ENCODE assay signal across 7 cellular contexts in the genomic region with DNA sequence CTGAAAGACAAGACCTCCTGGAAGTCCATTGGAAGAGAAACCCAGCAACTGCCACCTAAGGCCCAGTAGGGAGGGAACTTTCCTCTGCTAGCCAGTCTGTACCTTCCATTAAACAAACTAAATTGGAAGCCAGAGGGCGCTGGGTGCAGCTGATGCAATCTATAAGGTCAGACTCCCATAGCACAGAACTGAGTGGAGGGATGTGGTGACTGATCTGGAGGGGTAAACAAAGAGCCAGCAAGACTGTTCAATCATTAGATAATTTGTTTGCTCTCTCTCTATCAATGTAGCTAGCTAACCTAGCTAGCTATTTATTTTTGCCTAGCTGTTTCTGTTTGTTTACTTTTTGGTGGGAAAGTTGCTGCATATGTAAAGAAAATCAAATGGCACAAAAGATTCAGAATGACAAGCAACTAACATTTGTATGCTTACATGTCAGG.
A peak's percentile ranks its signal among the peaks of the same experiment; 100 is the strongest.
DNase-seq lines count a peak whose midpoint lies in the region; TF ChIP-seq lines count a peak whose summit lies in the region.

No MANE protein-coding gene starts in this region.

- no peaks in the 10 kb centered on the region for H3K27me3 ChIP-seq in left ventricle myocardium inferior (ENCODE audit: low read depth)

- H3K27ac Mint-ChIP-seq in activated T-cell treated with anti-CD3 and anti-CD28 coated beads, Interleukin-2, amount 50 U/mL, for 24 hours, result no peak overlapping the region

- H3K4me1 ChIP-seq in left ventricle myocardium inferior, result no peaks in the 10 kb centered on the region

- H3K36me3 ChIP-seq in left ventricle myocardium inferior, result no peaks in the 10 kb centered on the region

- peak; percentile 11 for DNase-seq in G401 (ENCODE audit: low spot score)
- DNase-seq in HCEC 1CT, result peak; percentile 71
- DNase-seq in NCI-H748 treated with DMSO at 0.1 percent for 48 hours (lab: John Stamatoyannopoulos, UW), result peak; percentile 97
- DNase-seq in activated T-cell treated with anti-CD3 and anti-CD28 coated beads, Interleukin-2, amount 50 U/mL, for 24 hours, result peak; percentile 42
- DNase-seq in left ventricle myocardium inferior, result no peak
- peak; percentile 45 for DNase-seq in stimulated activated CD4-positive, alpha-beta T cell treated with anti-CD3 and anti-CD28 coated beads, Interleukin-4, amount 100 ng/mL, for 24 hours
- DNase-seq in T-helper 9 cell, result no peak

- no peak overlapping the region for H3K27ac ChIP-seq in left ventricle myocardium inferior (replicated peaks)

- in situ Hi-C loops in G401 (cut with HindIII; ENCODE audit: low sequenced_read_pairs), result no loop called here

- intact Hi-C loops in left ventricle myocardium inferior (cut with micrococcal nuclease), result no loop called here

- H3K36me3 Mint-ChIP-seq in activated T-cell treated with anti-CD3 and anti-CD28 coated beads, Interleukin-2, amount 50 U/mL, for 24 hours (ENCODE audit: low read depth), result no peaks in the 10 kb centered on the region

- H3K4me3 Mint-ChIP-seq in activated T-cell treated with anti-CD3 and anti-CD28 coated beads, Interleukin-2, amount 50 U/mL, for 24 hours, result no peak overlapping the region

- H3K9me3 ChIP-seq in left ventricle myocardium inferior (replicated peaks), result peaks cover 2% of the 10 kb centered on the region

- H3K9me3 Mint-ChIP-seq in activated T-cell treated with anti-CD3 and anti-CD28 coated beads, Interleukin-2, amount 50 U/mL, for 24 hours, result no peaks in the 10 kb centered on the region

- no peaks in the 10 kb centered on the region for H3K27me3 Mint-ChIP-seq in activated T-cell treated with anti-CD3 and anti-CD28 coated beads, Interleukin-2, amount 50 U/mL, for 24 hours

- H3K4me3 ChIP-seq in left ventricle myocardium inferior, result no peak overlapping the region

- no peaks in the 10 kb centered on the region for H3K4me1 Mint-ChIP-seq in activated T-cell treated with anti-CD3 and anti-CD28 coated beads, Interleukin-2, amount 50 U/mL, for 24 hours (ENCODE audit: low read depth)

- peak; percentile 34 for TF ChIP-seq CTCF in left ventricle myocardium inferior (IDR thresholded peaks at IDR 0.05; ENCODE audit: borderline replicate concordance)

Comparison
In these comparisons a context has a peak if more than half of its experiments do, and no peak if none do; other contexts are left out.
1. DNase-seq: peak in G401 (single experiment), HCEC 1CT (single experiment), NCI-H748 treated with DMSO at 0.1 percent for 48 hours (single experiment), activated T-cell treated with anti-CD3 and anti-CD28 coated beads, Interleukin-2, amount 50 U/mL, for 24 hours (single experiment) and stimulated activated CD4-positive, alpha-beta T cell treated with anti-CD3 and anti-CD28 coated beads, Interleukin-4, amount 100 ng/mL, for 24 hours (single experiment); none in left ventricle myocardium inferior (single experiment) and T-helper 9 cell (single experiment).